In the genomic region with DNA sequence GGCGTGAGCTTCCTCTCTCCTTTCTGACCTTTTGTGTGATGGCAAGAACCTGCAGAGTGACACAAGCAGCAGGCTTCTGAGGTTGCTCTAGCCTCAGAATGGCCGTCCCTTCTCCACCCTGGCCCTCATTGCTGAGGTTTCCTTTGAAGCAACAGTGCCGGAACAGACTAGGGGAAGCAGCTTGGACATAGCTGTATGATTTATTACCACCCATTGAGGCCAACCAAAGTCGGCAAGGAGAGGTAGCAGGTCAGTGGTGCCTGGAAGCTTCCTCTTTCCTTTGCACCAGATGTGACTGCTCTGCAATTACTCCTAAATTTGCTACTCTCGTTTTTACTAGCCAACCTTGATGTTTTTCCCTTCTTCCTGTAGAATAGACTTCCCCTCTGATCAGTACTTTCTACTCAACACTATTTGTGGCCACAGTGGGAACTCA, we compare ENCODE assay signal across 1 cellular context.
A peak's percentile ranks its signal among the peaks of the same experiment; 100 is the strongest.
TF ChIP-seq lines count a peak whose summit lies in the region.

No MANE protein-coding gene starts in this region.

TF ChIP-seq in K562, 482 proteins besides CTCF, POLR2A, EP300 and RAD21 (continued from another document):
- TF ChIP-seq, protein P1, sequence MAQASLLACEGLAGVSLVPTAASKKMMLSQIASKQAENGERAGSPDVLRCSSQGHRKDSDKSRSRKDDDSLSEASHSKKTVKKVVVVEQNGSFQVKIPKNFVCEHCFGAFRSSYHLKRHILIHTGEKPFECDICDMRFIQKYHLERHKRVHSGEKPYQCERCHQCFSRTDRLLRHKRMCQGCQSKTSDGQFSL (CRISPR knock-in tag; IDR thresholded peaks at IDR 0.05), result no peak
- TF ChIP-seq, protein P1 (tag; IDR thresholded peaks at IDR 0.05), result no peak
- TF ChIP-seq ZNF384 (IDR thresholded peaks at IDR 0.05; ENCODE audit: low read depth, low read length) (no peak), MCM7 (IDR thresholded peaks at IDR 0.05) (no peak), ZNF766 (CRISPR knock-in tag; conservative IDR thresholded peaks at IDR 0.05) (peak; percentile 92), ARID1B (IDR thresholded peaks at IDR 0.05) (no peak), ZNF561 (CRISPR knock-in tag; conservative IDR thresholded peaks at IDR 0.05) (no peak), E2F1 (CRISPR knock-in tag; IDR thresholded peaks at IDR 0.05) (no peak), ZNF830 (CRISPR knock-in tag; IDR thresholded peaks at IDR 0.05) (no peak), MEF2D (tag; conservative IDR thresholded peaks at IDR 0.05; ENCODE audit: low read depth) (no peak), XRCC4 (IDR thresholded peaks at IDR 0.05; ENCODE audit: extremely low read depth, insufficient read depth, insufficient read length) (no peak), TSHZ1 (CRISPR knock-in tag; IDR thresholded peaks at IDR 0.05) (no peak), NUFIP1 (IDR thresholded peaks at IDR 0.05; ENCODE audit: partially characterized antibody) (no peak), NCOA4 (IDR thresholded peaks at IDR 0.05; ENCODE audit: partially characterized antibody) (no peak), RCOR1 (IDR thresholded peaks at IDR 0.05; ENCODE audit: borderline replicate concordance in 1 of 2, low read depth in 2 of 2, low read length in 2 of 2) (peak in 1 of 2 experiments; percentile 46; a peak in 1 of 4 replicates), ARHGAP35 (IDR thresholded peaks at IDR 0.05; ENCODE audit: partially characterized antibody) (no peak), MYC (IDR thresholded peaks at IDR 0.05; ENCODE audit: low read depth, low read length) (no peak), MYC (CRISPR knock-in tag; IDR thresholded peaks at IDR 0.05; ENCODE audit: borderline replicate concordance, low read depth) (no peak), SNIP1 (IDR thresholded peaks at IDR 0.05; ENCODE audit: low read depth) (no peak), ZNF280B (CRISPR knock-in tag; IDR thresholded peaks at IDR 0.05) (no peak), SMAD4 (CRISPR knock-in tag; conservative IDR thresholded peaks at IDR 0.05) (0 out of 2 replicates have a peak, but pooled peaks have one; percentile 31), POU5F1 (IDR thresholded peaks at IDR 0.05; ENCODE audit: borderline replicate concordance, low read depth, low read length, partially characterized antibody) (no peak), SAFB2 (IDR thresholded peaks at IDR 0.05; ENCODE audit: borderline replicate concordance, low read depth, low read length, severe bottlenecking) (no peak), NR2C2 (CRISPR knock-in tag; IDR thresholded peaks at IDR 0.05) (no peak), NR2C2 (tag; IDR thresholded peaks at IDR 0.05) (peak; percentile 58; the same call in 1 of the 2 replicates), ZNF184 (CRISPR knock-in tag; IDR thresholded peaks at IDR 0.05) (no peak), SP2 (IDR thresholded peaks at IDR 0.05; ENCODE audit: extremely low read depth, low read depth, low read length, poor library complexity, severe bottlenecking) (no peak), POLR2B (IDR thresholded peaks at IDR 0.05; ENCODE audit: low read depth, partially characterized antibody) (no peak), MEIS2 (IDR thresholded peaks at IDR 0.05; ENCODE audit: partially characterized antibody) (peak; percentile 98), CBX1 (IDR thresholded peaks at IDR 0.05; ENCODE audit: low read depth) (no peak), ZNF551 (CRISPR knock-in tag; IDR thresholded peaks at IDR 0.05) (no peak), ZNF197 (CRISPR knock-in tag; IDR thresholded peaks at IDR 0.05; ENCODE audit: low read depth) (no peak), NFIC (IDR thresholded peaks at IDR 0.05) (no peak), CREB1 (IDR thresholded peaks at IDR 0.05) (no peak), CREB1 (CRISPR knock-in tag; IDR thresholded peaks at IDR 0.05) (no peak), ZEB2 (IDR thresholded peaks at IDR 0.05) (no peak), NBN (IDR thresholded peaks at IDR 0.05; ENCODE audit: low read depth) (no peak)
- TF ChIP-seq, protein P2, sequence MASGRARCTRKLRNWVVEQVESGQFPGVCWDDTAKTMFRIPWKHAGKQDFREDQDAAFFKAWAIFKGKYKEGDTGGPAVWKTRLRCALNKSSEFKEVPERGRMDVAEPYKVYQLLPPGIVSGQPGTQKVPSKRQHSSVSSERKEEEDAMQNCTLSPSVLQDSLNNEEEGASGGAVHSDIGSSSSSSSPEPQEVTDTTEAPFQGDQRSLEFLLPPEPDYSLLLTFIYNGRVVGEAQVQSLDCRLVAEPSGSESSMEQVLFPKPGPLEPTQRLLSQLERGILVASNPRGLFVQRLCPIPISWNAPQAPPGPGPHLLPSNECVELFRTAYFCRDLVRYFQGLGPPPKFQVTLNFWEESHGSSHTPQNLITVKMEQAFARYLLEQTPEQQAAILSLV (tag; IDR thresholded peaks at IDR 0.05), result no peak
- TF ChIP-seq, protein P3, sequence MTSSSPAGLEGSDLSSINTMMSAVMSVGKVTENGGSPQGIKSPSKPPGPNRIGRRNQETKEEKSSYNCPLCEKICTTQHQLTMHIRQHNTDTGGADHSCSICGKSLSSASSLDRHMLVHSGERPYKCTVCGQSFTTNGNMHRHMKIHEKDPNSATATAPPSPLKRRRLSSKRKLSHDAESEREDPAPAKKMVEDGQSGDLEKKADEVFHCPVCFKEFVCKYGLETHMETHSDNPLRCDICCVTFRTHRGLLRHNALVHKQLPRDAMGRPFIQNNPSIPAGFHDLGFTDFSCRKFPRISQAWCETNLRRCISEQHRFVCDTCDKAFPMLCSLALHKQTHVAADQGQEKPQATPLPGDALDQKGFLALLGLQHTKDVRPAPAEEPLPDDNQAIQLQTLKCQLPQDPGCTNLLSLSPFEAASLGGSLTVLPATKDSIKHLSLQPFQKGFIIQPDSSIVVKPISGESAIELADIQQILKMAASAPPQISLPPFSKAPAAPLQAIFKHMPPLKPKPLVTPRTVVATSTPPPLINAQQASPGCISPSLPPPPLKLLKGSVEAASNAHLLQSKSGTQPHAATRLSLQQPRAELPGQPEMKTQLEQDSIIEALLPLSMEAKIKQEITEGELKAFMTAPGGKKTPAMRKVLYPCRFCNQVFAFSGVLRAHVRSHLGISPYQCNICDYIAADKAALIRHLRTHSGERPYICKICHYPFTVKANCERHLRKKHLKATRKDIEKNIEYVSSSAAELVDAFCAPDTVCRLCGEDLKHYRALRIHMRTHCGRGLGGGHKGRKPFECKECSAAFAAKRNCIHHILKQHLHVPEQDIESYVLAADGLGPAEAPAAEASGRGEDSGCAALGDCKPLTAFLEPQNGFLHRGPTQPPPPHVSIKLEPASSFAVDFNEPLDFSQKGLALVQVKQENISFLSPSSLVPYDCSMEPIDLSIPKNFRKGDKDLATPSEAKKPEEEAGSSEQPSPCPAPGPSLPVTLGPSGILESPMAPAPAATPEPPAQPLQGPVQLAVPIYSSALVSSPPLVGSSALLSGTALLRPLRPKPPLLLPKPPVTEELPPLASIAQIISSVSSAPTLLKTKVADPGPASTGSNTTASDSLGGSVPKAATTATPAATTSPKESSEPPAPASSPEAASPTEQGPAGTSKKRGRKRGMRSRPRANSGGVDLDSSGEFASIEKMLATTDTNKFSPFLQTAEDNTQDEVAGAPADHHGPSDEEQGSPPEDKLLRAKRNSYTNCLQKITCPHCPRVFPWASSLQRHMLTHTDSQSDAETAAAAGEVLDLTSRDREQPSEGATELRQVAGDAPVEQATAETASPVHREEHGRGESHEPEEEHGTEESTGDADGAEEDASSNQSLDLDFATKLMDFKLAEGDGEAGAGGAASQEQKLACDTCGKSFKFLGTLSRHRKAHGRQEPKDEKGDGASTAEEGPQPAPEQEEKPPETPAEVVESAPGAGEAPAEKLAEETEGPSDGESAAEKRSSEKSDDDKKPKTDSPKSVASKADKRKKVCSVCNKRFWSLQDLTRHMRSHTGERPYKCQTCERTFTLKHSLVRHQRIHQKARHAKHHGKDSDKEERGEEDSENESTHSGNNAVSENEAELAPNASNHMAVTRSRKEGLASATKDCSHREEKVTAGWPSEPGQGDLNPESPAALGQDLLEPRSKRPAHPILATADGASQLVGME (CRISPR knock-in tag; IDR thresholded peaks at IDR 0.05), result no peak
- TF ChIP-seq, protein P4, sequence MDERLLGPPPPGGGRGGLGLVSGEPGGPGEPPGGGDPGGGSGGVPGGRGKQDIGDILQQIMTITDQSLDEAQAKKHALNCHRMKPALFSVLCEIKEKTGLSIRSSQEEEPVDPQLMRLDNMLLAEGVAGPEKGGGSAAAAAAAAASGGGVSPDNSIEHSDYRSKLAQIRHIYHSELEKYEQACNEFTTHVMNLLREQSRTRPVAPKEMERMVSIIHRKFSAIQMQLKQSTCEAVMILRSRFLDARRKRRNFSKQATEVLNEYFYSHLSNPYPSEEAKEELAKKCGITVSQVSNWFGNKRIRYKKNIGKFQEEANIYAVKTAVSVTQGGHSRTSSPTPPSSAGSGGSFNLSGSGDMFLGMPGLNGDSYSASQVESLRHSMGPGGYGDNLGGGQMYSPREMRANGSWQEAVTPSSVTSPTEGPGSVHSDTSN (CRISPR knock-in tag; IDR thresholded peaks at IDR 0.05; ENCODE audit: low read depth), result peak; percentile 59
- TF ChIP-seq, protein P4 (tag; conservative IDR thresholded peaks at IDR 0.05; ENCODE audit: low read depth), result peak; percentile 94
- TF ChIP-seq, protein P5, sequence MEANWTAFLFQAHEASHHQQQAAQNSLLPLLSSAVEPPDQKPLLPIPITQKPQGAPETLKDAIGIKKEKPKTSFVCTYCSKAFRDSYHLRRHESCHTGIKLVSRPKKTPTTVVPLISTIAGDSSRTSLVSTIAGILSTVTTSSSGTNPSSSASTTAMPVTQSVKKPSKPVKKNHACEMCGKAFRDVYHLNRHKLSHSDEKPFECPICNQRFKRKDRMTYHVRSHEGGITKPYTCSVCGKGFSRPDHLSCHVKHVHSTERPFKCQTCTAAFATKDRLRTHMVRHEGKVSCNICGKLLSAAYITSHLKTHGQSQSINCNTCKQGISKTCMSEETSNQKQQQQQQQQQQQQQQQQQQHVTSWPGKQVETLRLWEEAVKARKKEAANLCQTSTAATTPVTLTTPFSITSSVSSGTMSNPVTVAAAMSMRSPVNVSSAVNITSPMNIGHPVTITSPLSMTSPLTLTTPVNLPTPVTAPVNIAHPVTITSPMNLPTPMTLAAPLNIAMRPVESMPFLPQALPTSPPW (CRISPR knock-in tag; IDR thresholded peaks at IDR 0.05), result no peak
